22 cellular contexts compared by ENCODE assay signal in genomic region chr5:131654309-131654708, GRCh38. TPM values are rescaled to one million over a fixed set of nuclear protein-coding genes. Genes with fewer than 3 reads are reported as not detected.
A peak's percentile ranks its signal among the peaks of the same experiment; 100 is the strongest.
DNase-seq lines count a peak whose midpoint lies in the region; ATAC-seq, FAIRE-seq and TF ChIP-seq lines count a peak whose summit lies in the region.
"Had no signal": no experiment of that assay in that cellular context is flagged by ENCODE, and none has a peak within 500 bp of the region (broad histone marks: within the 10 kb centered on the region; RNA-seq: fewer than 3 reads in every experiment).

No MANE protein-coding gene starts in this region.

- TF ChIP-seq EP300 in HepG2 (IDR thresholded peaks at IDR 0.05; ENCODE audit: low read depth in 2 of 2, low read length in 2 of 2): no peak
- TF ChIP-seq EP300 in HepG2 (CRISPR knock-in tag; IDR thresholded peaks at IDR 0.05; ENCODE audit: borderline replicate concordance): no peak

- no peaks in the 10 kb centered on the region for H3K4me1 Mint-ChIP-seq in dendritic cell treated with granulocyte-macrophage colony-stimulating factor and Interleukin-4, amounts not matched to agents 40 ng/mL and 50 ng/mL, for 4 days (ENCODE audit: low read depth)

- no peak for TF ChIP-seq RAD21 in HepG2 (CRISPR knock-in tag; IDR thresholded peaks at IDR 0.05)

- no peaks in the 10 kb centered on the region for H3K27me3 ChIP-seq in HepG2 (ENCODE audit: control insufficient read depth in 1 of 2, insufficient read depth in 2 of 2, low read length in 2 of 2)
- H3K27me3 ChIP-seq in neutrophil: no peaks in the 10 kb centered on the region
- H3K27me3 ChIP-seq: BE2C had no signal

- no peaks in the 10 kb centered on the region for H3K27me3 Mint-ChIP-seq in dendritic cell treated with granulocyte-macrophage colony-stimulating factor and Interleukin-4, amounts not matched to agents 40 ng/mL and 50 ng/mL, for 4 days
- H3K27me3 Mint-ChIP-seq: CD4-positive, CD25-positive, alpha-beta regulatory T cell; CD8-positive, alpha-beta memory T cell had no signal

- H3K36me3 ChIP-seq in HepG2 (replicated peaks in 1 of 2; ENCODE audit: control insufficient read depth in 1 of 2, insufficient read depth in 2 of 2, low read length in 2 of 2): peaks cover 10 to 34% of the 10 kb centered on the region in 2 experiments
- peaks cover 12% of the 10 kb centered on the region for H3K36me3 ChIP-seq in neutrophil

- TF ChIP-seq CTCF in 22Rv1 (IDR thresholded peaks at IDR 0.05) (no peak), HepG2 (CRISPR knock-in tag; IDR thresholded peaks at IDR 0.05) (no peak), neutrophil (IDR thresholded peaks at IDR 0.05) (no peak)

- no peak overlapping the region for H2AFZ ChIP-seq in HepG2 (ENCODE audit: low read length)

- no peak overlapping the region for H3K4me3 Mint-ChIP-seq in dendritic cell treated with granulocyte-macrophage colony-stimulating factor and Interleukin-4, amounts not matched to agents 40 ng/mL and 50 ng/mL, for 4 days
- H3K4me3 Mint-ChIP-seq: CD4-positive, CD25-positive, alpha-beta regulatory T cell had no signal

- CTCF ChIA-PET in HepG2 (lab: Yijun Ruan, JAX; ENCODE audit: low intra/inter-chr PET ratio, low total read pairs): no interaction called here

- 87% methylated on average over 2 of the region's 2 CpGs for WGBS in HepG2 (ENCODE audit: low lambda C conversion rate)

- no peak overlapping the region for H3K4me3 ChIP-seq in HepG2 (replicated peaks in 1 of 3; ENCODE audit: insufficient read depth in 1 of 3, low read depth in 2 of 3, low read length in 3 of 3)
- H3K4me3 ChIP-seq in neutrophil (ENCODE audit: low read depth in 1 of 2, low read length in 1 of 2): peak overlapping the region in 1 of 2 experiments; percentile 56
- H3K4me3 ChIP-seq: GM12878, HAP-1, K562 had no signal

- H3K9me3 ChIP-seq in HepG2 (ENCODE audit: low read length) (no peaks in the 10 kb centered on the region), neutrophil (no peaks in the 10 kb centered on the region)
- H3K9me3 ChIP-seq: BE2C, HAP-1 had no signal

- peak overlapping the region; percentile 0 for H3K27ac Mint-ChIP-seq in dendritic cell treated with granulocyte-macrophage colony-stimulating factor and Interleukin-4, amounts not matched to agents 40 ng/mL and 50 ng/mL, for 4 days
- H3K27ac Mint-ChIP-seq: CD4-positive, CD25-positive, alpha-beta regulatory T cell had no signal

- POLR2A ChIA-PET in HepG2 (lab: Yijun Ruan, JAX): no interaction called here

- peaks cover 30% of the 10 kb centered on the region for H3K4me1 ChIP-seq in HepG2 (ENCODE audit: insufficient read depth, low read length)
- peaks cover 44% of the 10 kb centered on the region in 2 experiments for H3K4me1 ChIP-seq in neutrophil (ENCODE audit: control insufficient read depth in 1 of 2, insufficient read depth in 1 of 2, low read depth in 1 of 2, low read length in 1 of 2)
- H3K4me1 ChIP-seq: BE2C, HAP-1 had no signal

- no peak for DNase-seq in HepG2 (ENCODE audit: low spot score)
- DNase-seq in hepatic stellate cell (ENCODE audit: low spot score): no peak
- DNase-seq in H4 (ENCODE audit: low spot score): no peak
- DNase-seq: ACHN; BE2C; C1 segment of cervical spinal cord; CD4-positive, CD25-positive, alpha-beta regulatory T cell; CD8-positive, alpha-beta memory T cell; COR-L47; DMS79 treated with DMSO at 0.1 percent for 48 hours; IMR-90 had no signal

- H3K4me2 ChIP-seq in HepG2 (ENCODE audit: low read depth, low read length): no peak overlapping the region; the same call in 1 of the 2 replicates

- H3K27ac ChIP-seq in 22Rv1 (peak overlapping the region; percentile 43), HepG2 (ENCODE audit: extremely low read length, insufficient read depth, low read length) (peak overlapping the region; percentile 24), neutrophil (peak overlapping the region; percentile 93)
- H3K27ac ChIP-seq: HL-60 had no signal

- no peak for TF ChIP-seq POLR2A in HepG2 (IDR thresholded peaks at IDR 0.05; ENCODE audit: insufficient read depth in 1 of 2, low read depth in 2 of 2, low read length in 2 of 2)

- H4K20me1 ChIP-seq in HepG2 (ENCODE audit: insufficient read depth, low read length): no peaks in the 10 kb centered on the region

- no TSS peak for BruUV-seq in HepG2 (replicated peaks; lab: Mats Ljungman, UMichigan)

- peaks cover 1% of the 10 kb centered on the region for H3K9me3 Mint-ChIP-seq in dendritic cell treated with granulocyte-macrophage colony-stimulating factor and Interleukin-4, amounts not matched to agents 40 ng/mL and 50 ng/mL, for 4 days
- H3K9me3 Mint-ChIP-seq: CD8-positive, alpha-beta memory T cell had no signal

- no peak for ATAC-seq in HepG2
- ATAC-seq in GM21381 (IDR thresholded peaks at IDR 0.05; ENCODE audit: unreplicated experiment): no peak
- ATAC-seq in HG02840 (IDR thresholded peaks at IDR 0.05; ENCODE audit: low FRiP score, unreplicated experiment): no peak
- ATAC-seq: GM12878, K562 had no signal

- in situ Hi-C loops in HepG2 (cut with HindIII; ENCODE audit: extremely low pct_ligation_motif_present, low pct_unique_long_range_greater_than_20kb): no loop called here

- intact Hi-C loops in dendritic cell treated with granulocyte-macrophage colony-stimulating factor and Interleukin-4, amounts not matched to agents 40 ng/mL and 50 ng/mL, for 4 days (cut with micrococcal nuclease): no loop called here
- intact Hi-C loops in HepG2 (cut with micrococcal nuclease; ENCODE audit: unreplicated experiment): no loop called here

- no peak overlapping the region for H3K9ac ChIP-seq in HepG2 (ENCODE audit: insufficient read depth, low read depth, low read length)

- peaks cover 93% of the 10 kb centered on the region for H3K36me3 Mint-ChIP-seq in dendritic cell treated with granulocyte-macrophage colony-stimulating factor and Interleukin-4, amounts not matched to agents 40 ng/mL and 50 ng/mL, for 4 days (ENCODE audit: low read depth)

- FAIRE-seq in HepG2 (lab: Jason Lieb, UNC): no peak
- FAIRE-seq: A204.1, GM12878, H1, K562 had no signal

- no peaks in the 10 kb centered on the region for H3K79me2 ChIP-seq in HepG2 (ENCODE audit: insufficient read depth, low read length)

TF ChIP-seq in HepG2, 621 proteins besides CTCF, POLR2A, EP300 and RAD21:
- no peak for TF ChIP-seq PREB (CRISPR knock-in tag; IDR thresholded peaks at IDR 0.05)
- no peak for TF ChIP-seq KLF15 (CRISPR knock-in tag; IDR thresholded peaks at IDR 0.05; ENCODE audit: borderline replicate concordance)
- TF ChIP-seq NCOA1 (CRISPR knock-in tag; IDR thresholded peaks at IDR 0.05): no peak
- no peak for TF ChIP-seq SOX13 (IDR thresholded peaks at IDR 0.05)
- peak in 1 of 2 experiments; percentile 26; a peak in 1 of 4 replicates for TF ChIP-seq SOX13 (CRISPR knock-in tag; conservative IDR thresholded peaks at IDR 0.05 in 1 of 2, IDR thresholded peaks at IDR 0.05 in 1 of 2)
- no peak for TF ChIP-seq UBTF (CRISPR knock-in tag; IDR thresholded peaks at IDR 0.05)

RNA-seq across cellular contexts. Expression of gene RAPGEF6, which starts 19.3 kb away (rescaled TPM):
- 23.3 and 24.6 TPM in 2 replicates for total RNA-seq in HepG2 (2016; rRNA removed; fragmentation: Illumina TruSeq; extraction: Trizol)
- total RNA-seq in HepG2 (2016; cell fraction: cytosol; rRNA removed; fragmentation: Illumina TruSeq; extraction: Trizol; ENCODE audit: low read depth): 7.5 and 10.7 TPM in 2 replicates
- total RNA-seq in HepG2 (2016; cell fraction: insoluble cytoplasmic fraction; rRNA removed; fragmentation: Illumina TruSeq; extraction: Trizol): 20.2 and 24.5 TPM in 2 replicates
- 7.0 and 11.4 TPM in 2 replicates for total RNA-seq in HepG2 (2016; cell fraction: membrane; rRNA removed; fragmentation: Illumina TruSeq; extraction: Trizol)
- 45.4 and 49.6 TPM in 2 replicates for total RNA-seq in HepG2 (2016; cell fraction: nucleus; rRNA removed; fragmentation: Illumina TruSeq; extraction: Trizol)
- 7.3 and 7.7 TPM in 2 replicates for polyA plus RNA-seq in HepG2 (2011; rRNA removed)
- polyA plus RNA-seq in HepG2 (2011; cell fraction: cytosol; rRNA removed): 3.5 and 5.4 TPM in 2 replicates
- polyA plus RNA-seq in HepG2 (2011; cell fraction: nucleus; rRNA removed): 8.0 and 8.2 TPM in 2 replicates
- 7.9 and 14.6 TPM in 2 replicates for polyA plus RNA-seq in HepG2 (2012)
- polyA plus RNA-seq in HepG2 (2016; cell fraction: cytosol; fragmentation: Illumina TruSeq; extraction: Trizol; ENCODE audit: low read depth): 0.24 and 0.26 TPM in 2 replicates
- 6.9 and 7.6 TPM in 2 replicates for polyA plus RNA-seq in HepG2 (2016; cell fraction: insoluble cytoplasmic fraction; fragmentation: Illumina TruSeq; extraction: Trizol; ENCODE audit: low read depth)
- polyA plus RNA-seq in HepG2 (2016; cell fraction: membrane; fragmentation: Illumina TruSeq; extraction: Trizol; ENCODE audit: low read depth): 0.79 and 1.0 TPM in 2 replicates
- polyA plus RNA-seq in HepG2 (2016; cell fraction: nucleus; fragmentation: Illumina TruSeq; extraction: Trizol; ENCODE audit: insufficient read depth, low read depth): 9.7 TPM in 2 replicates
- polyA minus RNA-seq in HepG2 (2011; rRNA and poly(A)+ RNA removed; ENCODE audit: low replicate concordance): 20.8 and 24.5 TPM in 2 replicates
- 14.7 and 19.0 TPM in 2 replicates for polyA minus RNA-seq in HepG2 (2011; cell fraction: cytosol; rRNA and poly(A)+ RNA removed)
- 125 and 131 TPM in 2 replicates for polyA minus RNA-seq in HepG2 (2011; cell fraction: nucleus; rRNA and poly(A)+ RNA removed)
- 9.8 and 11.0 TPM in 2 replicates for total RNA-seq in H4 (2014; rRNA removed; shearing (Covaris generic))

Comparison
In these comparisons a context has a peak if more than half of its experiments do, and no peak if none do; other contexts are left out.
1. H3K27ac ChIP-seq: peak in every context shown above with its lines; median percentile 93 in neutrophil; 43 in 22Rv1; 24 in HepG2.